16 cellular contexts compared by ENCODE assay signal in the genomic region with DNA sequence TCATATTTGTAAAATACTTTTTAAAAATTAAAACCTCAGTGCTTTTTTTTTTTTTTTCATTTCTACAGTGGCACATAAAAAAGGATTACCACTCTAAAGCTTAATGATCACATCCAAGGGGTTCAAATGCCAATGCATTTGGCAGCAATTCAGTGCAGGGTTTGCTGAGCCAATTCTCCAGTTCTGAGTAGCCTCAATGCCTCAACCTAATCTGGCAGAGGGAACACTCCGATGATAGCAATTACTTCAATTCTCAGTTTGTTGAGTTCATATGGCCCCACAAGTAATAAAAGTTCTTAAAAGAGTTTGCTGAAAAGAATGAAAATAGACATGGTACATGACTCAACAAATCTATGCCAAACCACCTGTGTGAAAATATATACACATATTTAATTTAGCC.
DNase-seq lines count a peak whose midpoint lies in the region; ATAC-seq and TF ChIP-seq lines count a peak whose summit lies in the region.
"Had no signal": no experiment of that assay in that cellular context is flagged by ENCODE, and none has a peak within 500 bp of the region (broad histone marks: within the 10 kb centered on the region; RNA-seq: fewer than 3 reads in every experiment).

No MANE protein-coding gene starts in this region.

- H3K27ac ChIP-seq in SJSA1 = peak overlapping the region; percentile 51
- H3K27ac ChIP-seq: BLaER1, Peyer's patch had no signal

- intact Hi-C loops in left colon (cut with DNase I, micrococcal nuclease) = no loop called here

- H3K4me3 ChIP-seq in MG63 (no peak overlapping the region), SJSA1 (no peak overlapping the region), retinal pigment epithelial cell (ENCODE audit: low read length) (no peak overlapping the region)
- H3K4me3 ChIP-seq: BLaER1, Peyer's patch had no signal

- TF ChIP-seq CTCF in retinal pigment epithelial cell (conservative IDR thresholded peaks at IDR 0.05; ENCODE audit: low read depth, low read length) = no peak

- no peak for ATAC-seq in left colon

- H3K27me3 ChIP-seq in MG63 = no peaks in the 10 kb centered on the region
- no peaks in the 10 kb centered on the region for H3K27me3 ChIP-seq in SJSA1 (replicated peaks)
- H3K27me3 ChIP-seq: BLaER1, Peyer's patch had no signal

- H3K4me1 ChIP-seq in SJSA1 (replicated peaks) = peaks cover 26% of the 10 kb centered on the region
- H3K4me1 ChIP-seq: BLaER1, Peyer's patch had no signal

- H3K36me3 ChIP-seq in MG63 (no peaks in the 10 kb centered on the region), SJSA1 (no peaks in the 10 kb centered on the region)
- H3K36me3 ChIP-seq: BLaER1, Peyer's patch had no signal

- peak; percentile 14 for DNase-seq in EL
- DNase-seq in MG63 = peak; percentile 62
- no peak for DNase-seq in SJSA1 (ENCODE audit: low read depth in 1 of 2, low spot score in 2 of 2)
- peak; percentile 56 for DNase-seq in retinal pigment epithelial cell (ENCODE audit: low read depth)
- DNase-seq in left colon = no peak
- no peak for DNase-seq in activated CD4-positive, alpha-beta T cell treated with anti-CD3 and anti-CD28 coated beads, Interleukin-2, amount 50 U/mL, for 48 hours
- DNase-seq in SIG-M5 treated with dmso at 0.1 percent for 504 hours (lab: John Stamatoyannopoulos, UW; ENCODE audit: unreplicated experiment) = no peak
- DNase-seq: CD4-positive, alpha-beta T cell; COR-L47; GF-D8; MV-4-11; NCI-H1417; NCI-H1694 treated with DMSO at 0.1 percent for 48 hours; NCI-H2081 treated with DMSO at 0.1 percent for 48 hours; Peyer's patch had no signal

- H3K9me3 ChIP-seq in MG63 (no peaks in the 10 kb centered on the region), SJSA1 (replicated peaks) (no peaks in the 10 kb centered on the region)
- H3K9me3 ChIP-seq: BLaER1, Peyer's patch had no signal

Comparison
In these comparisons a context has a peak if more than half of its experiments do, and no peak if none do; other contexts are left out.
1. DNase-seq: peak in EL (single experiment), MG63 (single experiment) and retinal pigment epithelial cell (single experiment); none in SJSA1 (0 of 2), left colon (0 of 2), activated CD4-positive, alpha-beta T cell treated with anti-CD3 and anti-CD28 coated beads, Interleukin-2, amount 50 U/mL, for 48 hours (0 of 2) and SIG-M5 treated with dmso at 0.1 percent for 504 hours (single experiment).